ENCODE assay signal across 8 cellular contexts in genomic region chr19:16328824-16329482, GRCh38. TPM values are rescaled to one million over a fixed set of nuclear protein-coding genes. Genes with fewer than 3 reads are reported as not detected.
DNase-seq lines count a peak whose midpoint lies in the region; ATAC-seq and TF ChIP-seq lines count a peak whose summit lies in the region.

No MANE protein-coding gene starts in this region.

- H3K4me3 ChIP-seq in CD8-positive, alpha-beta T cell (ENCODE audit: low read depth, low read length) = peak overlapping the region; percentile 87
- H3K4me3 ChIP-seq in MG63 = no peak overlapping the region

- peak in 5 of 7 experiments; percentile 66 to 83 (median 74) for DNase-seq in CD8-positive, alpha-beta T cell
- DNase-seq in NOMO-1 treated with DMSO at 0.1 percent for 48 hours (lab: John Stamatoyannopoulos, UW; ENCODE audit: unreplicated experiment) (peak; percentile 34), naive B cell (peak; percentile 68), MG63 (no peak), cerebellar nuclear complex (lab: John Stamatoyannopoulos, UW) (no peak)

- peak overlapping the region; percentile 98 for H3K4me3 Mint-ChIP-seq in CD8-positive, alpha-beta T cell
- H3K4me3 Mint-ChIP-seq in naive B cell = peak overlapping the region; percentile 88 to 100 (median 98)

- H3K4me1 ChIP-seq in CD8-positive, alpha-beta T cell (ENCODE audit: insufficient read depth, low read length) = peaks cover 39% of the 10 kb centered on the region

- intact Hi-C loops in CD8-positive, alpha-beta T cell (cut with DNase I, micrococcal nuclease) = loop anchor here in 1 of 2 experiments (1.0 kb wide), 1 partner anchor 144 kb away; the partner anchor contains the start of gene FAM32A

- H3K27ac Mint-ChIP-seq in CD8-positive, alpha-beta T cell = peak overlapping the region; percentile 96
- peak overlapping the region; percentile 96 to 100 (median 99) for H3K27ac Mint-ChIP-seq in naive B cell

- POLR2A ChIA-PET in CD8-positive, alpha-beta T cell (lab: Charles Lee) = interaction anchor here (0.8 to 28.6 kb wide), 26 partner anchors 10 to 1951 kb away, joined by 3 to 2627 read pairs (median 5); partner anchors contain the start of gene FAM32A

- H3K9me3 ChIP-seq in CD8-positive, alpha-beta T cell (ENCODE audit: low read length) = no peaks in the 10 kb centered on the region
- H3K9me3 ChIP-seq in MG63 = no peaks in the 10 kb centered on the region

- H3K9me3 Mint-ChIP-seq in CD8-positive, alpha-beta T cell = no peaks in the 10 kb centered on the region
- H3K9me3 Mint-ChIP-seq in naive B cell = peaks cover 0 to 7% (median 2%) of the 10 kb centered on the region in 7 donors

- peaks cover 41% of the 10 kb centered on the region for H3K36me3 Mint-ChIP-seq in CD8-positive, alpha-beta T cell
- peaks cover 22 to 29% of the 10 kb centered on the region in 2 donors for H3K36me3 Mint-ChIP-seq in naive B cell

- H3K27ac ChIP-seq in CD8-positive, alpha-beta T cell (ENCODE audit: low read depth, low read length) = peak overlapping the region; percentile 99
- peak overlapping the region; percentile 4 for H3K27ac ChIP-seq in angular gyrus (ENCODE audit: low read depth, low read length)

- H3K36me3 ChIP-seq in CD8-positive, alpha-beta T cell (ENCODE audit: insufficient read depth, low read length) = peaks cover 36% of the 10 kb centered on the region
- H3K36me3 ChIP-seq in MG63 = peaks cover 34% of the 10 kb centered on the region

- no peak for TF ChIP-seq CTCF in CD8-positive, alpha-beta T cell (IDR thresholded peaks at IDR 0.05)

- CTCF ChIA-PET in CD8-positive, alpha-beta T cell (lab: Charles Lee) = interaction anchor here (0.6 to 10.9 kb wide), 11 partner anchors 9 to 88 kb away, joined by 3 to 200 read pairs (median 9); no protein-coding TSS in a partner anchor

- ATAC-seq in CD8-positive, alpha-beta T cell = peak; percentile 22
- ATAC-seq in naive B cell (ENCODE audit: low read depth in 2 of 2) (peak; percentile 2 to 6), HG03342 (IDR thresholded peaks at IDR 0.05; ENCODE audit: unreplicated experiment) (no peak), HG03159 (IDR thresholded peaks at IDR 0.05; ENCODE audit: unreplicated experiment) (no peak)

- H3K27me3 Mint-ChIP-seq in CD8-positive, alpha-beta T cell (ENCODE audit: low read depth) = no peaks in the 10 kb centered on the region
- H3K27me3 Mint-ChIP-seq in naive B cell = no peaks in the 10 kb centered on the region

- H3K4me1 Mint-ChIP-seq in CD8-positive, alpha-beta T cell (ENCODE audit: low read depth) = peaks cover 44% of the 10 kb centered on the region
- H3K4me1 Mint-ChIP-seq in naive B cell = peaks cover 43 to 61% (median 52%) of the 10 kb centered on the region in 3 donors

- H3K27me3 ChIP-seq in CD8-positive, alpha-beta T cell (ENCODE audit: insufficient read depth, low read length) = no peaks in the 10 kb centered on the region
- H3K27me3 ChIP-seq in MG63 = no peaks in the 10 kb centered on the region

RNA-seq across cellular contexts. Expression of gene KLF2, which starts 4.3 kb away (rescaled TPM):
- total RNA-seq in CD8-positive, alpha-beta T cell = 100 to 1,000 TPM; 817 to 847 TPM
- polyA plus RNA-seq in naive B cell (ENCODE audit: low read depth in 6 of 6) = 100 to 1,000 TPM; 145 to 413 (median 248) TPM
- 4.4 and 6.3 TPM in 2 replicates for total RNA-seq in MG63 (2014; rRNA removed; shearing (Covaris generic); ENCODE audit: low replicate concordance)

Comparison
In these comparisons a context has a peak if more than half of its experiments do, and no peak if none do; other contexts are left out.
1. ATAC-seq: peak in CD8-positive, alpha-beta T cell (single experiment) and naive B cell (2 of 2); none in HG03342 (single experiment) and HG03159 (single experiment).
2. DNase-seq: peak in CD8-positive, alpha-beta T cell (5 of 7), NOMO-1 treated with DMSO at 0.1 percent for 48 hours (single experiment) and naive B cell (single experiment); none in MG63 (single experiment) and cerebellar nuclear complex (0 of 2).
3. RNA of gene KLF2, which starts 4.3 kb away (total RNA-seq): 817 to 847 TPM in CD8-positive, alpha-beta T cell; 4.4 to 6.3 TPM in MG63; every median in the first group is over 100 times any median in the second.